ENCODE assay signal across 8 cellular contexts in the genomic region with DNA sequence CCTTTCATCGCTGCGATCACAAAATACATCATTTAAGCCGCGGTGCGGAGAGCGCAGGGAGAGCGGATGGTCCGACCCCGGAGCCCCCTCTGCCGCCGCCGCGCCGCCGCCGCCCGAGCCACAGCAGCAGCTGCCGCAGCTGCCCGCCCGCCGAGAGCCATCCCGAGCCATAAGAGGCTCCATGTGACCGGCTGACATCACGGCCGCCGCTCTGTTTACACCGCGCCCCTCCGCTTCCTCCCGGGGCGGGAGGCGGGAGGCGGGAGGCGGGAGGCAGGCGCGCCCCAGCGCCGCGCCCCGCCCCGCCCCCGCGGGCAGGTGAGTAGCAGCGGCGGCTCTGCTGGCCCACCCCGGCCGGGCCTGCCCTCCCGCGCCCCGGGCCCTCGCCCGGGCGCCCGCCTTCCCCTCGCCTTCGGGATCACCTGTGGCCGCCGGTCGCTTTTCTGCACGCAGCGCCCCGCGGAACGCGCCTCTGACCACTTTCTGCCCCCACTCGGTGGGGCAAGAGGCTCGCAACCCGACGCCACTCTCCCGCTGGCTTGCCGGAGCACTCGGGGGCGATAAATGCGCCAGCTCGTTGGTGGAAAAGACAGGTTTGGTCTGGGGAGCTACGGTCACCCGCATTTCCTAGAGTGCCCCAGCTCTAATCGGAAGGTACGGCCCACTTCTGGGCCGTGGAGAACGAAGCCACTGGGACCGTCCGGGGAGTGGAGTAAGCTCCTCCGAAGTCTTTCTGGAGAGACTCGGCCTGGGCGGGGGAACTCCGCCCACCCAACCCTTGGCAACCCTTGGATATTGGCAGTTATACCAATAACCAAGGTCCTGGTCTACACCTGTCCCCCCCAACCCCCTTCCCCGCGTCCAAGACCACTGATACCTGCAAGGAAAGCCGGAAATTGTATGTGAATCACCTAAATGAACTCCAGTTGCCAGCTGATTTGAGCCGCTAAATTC.
DNase-seq lines count a peak whose midpoint lies in the region; ATAC-seq and TF ChIP-seq lines count a peak whose summit lies in the region.

No MANE protein-coding gene starts in this region.

- DNase-seq in A673 (ENCODE audit: low spot score) (peak; percentile 63), NCI-H510A (lab: John Stamatoyannopoulos, UW) (peak; percentile 56), ecto neural progenitor cell (ENCODE audit: low spot score) (peak; percentile 88), medulla oblongata (ENCODE audit: extremely low spot score) (peak; percentile 89)
- DNase-seq in activated CD4-positive, alpha-beta memory T cell treated with anti-CD3 and anti-CD28 coated beads for 36 hours, result peak; percentile 91
- DNase-seq in stimulated activated CD8-positive, alpha-beta memory T cell treated with anti-CD3 and anti-CD28 coated beads, Interleukin-12 subunit alpha, Interleukin-12 subunit beta, amount 100 ng/mL, for 1 hour (ENCODE audit: low read depth), result peak; percentile 75

- H3K9me3 ChIP-seq in A673 (ENCODE audit: low read depth, low read length, poor library complexity, severe bottlenecking), result no peaks in the 10 kb centered on the region

- H3K27me3 ChIP-seq in A673 (replicated peaks; ENCODE audit: insufficient read depth, low read depth, low read length, poor library complexity), result peaks cover 70% of the 10 kb centered on the region

- H3K4me3 Mint-ChIP-seq in activated CD4-positive, alpha-beta memory T cell treated with anti-CD3 and anti-CD28 coated beads for 36 hours, result peak overlapping the region; percentile 81

- no peak overlapping the region for H3K27ac ChIP-seq in A673 (ENCODE audit: low read depth, low read length, poor library complexity, severe bottlenecking)

- BruUV-seq in A673 (replicated peaks; lab: Mats Ljungman, UMichigan), result no TSS peak

- H3K4me1 ChIP-seq in A673 (ENCODE audit: insufficient read depth, low read length, poor library complexity, severe bottlenecking), result peaks cover 8% of the 10 kb centered on the region

- peak overlapping the region; percentile 50 for H3K4me3 ChIP-seq in A673 (ENCODE audit: low read depth, low read length, poor library complexity, severe bottlenecking)

- intact Hi-C loops in A673 (cut with micrococcal nuclease; ENCODE audit: unreplicated experiment), result no loop called here
- intact Hi-C loops in activated CD4-positive, alpha-beta memory T cell treated with anti-CD3 and anti-CD28 coated beads for 36 hours (cut with micrococcal nuclease), result no loop called here

- H3K36me3 ChIP-seq in A673 (ENCODE audit: insufficient read depth, low read length, poor library complexity, severe bottlenecking), result no peaks in the 10 kb centered on the region

- peak overlapping the region; percentile 82 for H3K27ac Mint-ChIP-seq in activated CD4-positive, alpha-beta memory T cell treated with anti-CD3 and anti-CD28 coated beads for 36 hours

- CTCF ChIA-PET in A673 (lab: Charles Lee), result no interaction called here
- CTCF ChIA-PET in activated CD4-positive, alpha-beta memory T cell treated with anti-CD3 and anti-CD28 coated beads for 36 hours (lab: Charles Lee), result interaction anchor here (0.5 to 5.5 kb wide), 19 partner anchors 18 to 459 kb away, joined by 3 to 31 read pairs (median 3); no protein-coding TSS in a partner anchor

- ATAC-seq in GM18870 (IDR thresholded peaks at IDR 0.05; ENCODE audit: unreplicated experiment) (peak; percentile 61), HG03139 (IDR thresholded peaks at IDR 0.05; ENCODE audit: unreplicated experiment) (peak; percentile 78)

- peaks cover 4% of the 10 kb centered on the region for H3K36me3 Mint-ChIP-seq in activated CD4-positive, alpha-beta memory T cell treated with anti-CD3 and anti-CD28 coated beads for 36 hours

- peaks cover 44% of the 10 kb centered on the region for H3K4me1 Mint-ChIP-seq in activated CD4-positive, alpha-beta memory T cell treated with anti-CD3 and anti-CD28 coated beads for 36 hours (ENCODE audit: low read depth)

- POLR2A ChIA-PET in A673 (lab: Charles Lee; ENCODE audit: low non-redundant PET), result no interaction called here
- POLR2A ChIA-PET in activated CD4-positive, alpha-beta memory T cell treated with anti-CD3 and anti-CD28 coated beads for 36 hours (lab: Charles Lee), result interaction anchor here (1.1 to 3.0 kb wide), 7 partner anchors 15 to 206 kb away, joined by 3 to 28 read pairs (median 4); no protein-coding TSS in a partner anchor

- H3K9me3 Mint-ChIP-seq in activated CD4-positive, alpha-beta memory T cell treated with anti-CD3 and anti-CD28 coated beads for 36 hours, result no peaks in the 10 kb centered on the region

- no peak for TF ChIP-seq CTCF in A673 (conservative IDR thresholded peaks at IDR 0.05; ENCODE audit: low read depth, low read length)

- no peaks in the 10 kb centered on the region for H3K27me3 Mint-ChIP-seq in activated CD4-positive, alpha-beta memory T cell treated with anti-CD3 and anti-CD28 coated beads for 36 hours
